ENCODE assay signal across 8 cellular contexts in genomic region chr1:211326528-211327340, GRCh38. TPM values are rescaled to one million over a fixed set of nuclear protein-coding genes. Genes with fewer than 3 reads are reported as not detected.
DNase-seq lines count a peak whose midpoint lies in the region; ATAC-seq lines count a peak whose summit lies in the region.

Gene TRAF5 (plus strand): TSS chr1:211326833. CDS start chr1:211353240, 26,407 bp downstream.

- peak within 1 kb of the TSS; percentile 90 for H3K56ac ChIP-seq in mesendoderm (ENCODE audit: low read length)

- no peaks in the 10 kb centered on the region for H4K20me1 ChIP-seq in GM23248 (ENCODE audit: insufficient read depth)

- H3K36me3 ChIP-seq in GM23248 (ENCODE audit: low read depth) (no peaks in the 10 kb centered on the region), mesendoderm (ENCODE audit: control insufficient read depth, insufficient read depth, low read length) (no peaks in the 10 kb centered on the region)
- H3K36me3 ChIP-seq in effector memory CD4-positive, alpha-beta T cell (ENCODE audit: control insufficient read depth, insufficient read depth, low read length) = no peaks in the 10 kb centered on the region

- peak within 1 kb of the TSS; percentile 98 for H3K27ac Mint-ChIP-seq in activated CD4-positive, alpha-beta T cell treated with anti-CD3 and anti-CD28 coated beads, Interleukin-2, amount 10 ng/mL, durations not matched to agents 24 days and 14 days

- peaks cover 17% of the 10 kb centered on the region for H3K36me3 Mint-ChIP-seq in activated CD4-positive, alpha-beta T cell treated with anti-CD3 and anti-CD28 coated beads, Interleukin-2, amount 10 ng/mL, durations not matched to agents 24 days and 14 days (ENCODE audit: low read depth)

- peaks cover 17% of the 10 kb centered on the region for H3K79me2 ChIP-seq in GM23248 (ENCODE audit: insufficient read depth)
- peaks cover 44% of the 10 kb centered on the region for H3K79me2 ChIP-seq in mesendoderm (ENCODE audit: control insufficient read depth, insufficient read depth, low read length)

- peak within 1 kb of the TSS; percentile 83 for H3K4me3 ChIP-seq in GM08714 (ENCODE audit: low read length)
- peak within 1 kb of the TSS; percentile 80 for H3K4me3 ChIP-seq in GM23248
- peak within 1 kb of the TSS; percentile 85 for H3K4me3 ChIP-seq in effector memory CD4-positive, alpha-beta T cell (ENCODE audit: insufficient read depth, low read depth, low read length, poor library complexity, severe bottlenecking)
- peak within 1 kb of the TSS; percentile 75 for H3K4me3 ChIP-seq in mesendoderm (ENCODE audit: low read length)

- no peaks in the 10 kb centered on the region for H3K27me3 Mint-ChIP-seq in activated CD4-positive, alpha-beta T cell treated with anti-CD3 and anti-CD28 coated beads, Interleukin-2, amount 10 ng/mL, durations not matched to agents 24 days and 14 days

- peaks cover 77% of the 10 kb centered on the region for H3K4me1 Mint-ChIP-seq in activated CD4-positive, alpha-beta T cell treated with anti-CD3 and anti-CD28 coated beads, Interleukin-2, amount 10 ng/mL, durations not matched to agents 24 days and 14 days

- peak within 1 kb of the TSS; percentile 48 for H2BK15ac ChIP-seq in mesendoderm (replicated peaks; ENCODE audit: low read depth)

- H3F3A ChIP-seq in GM23248 (ENCODE audit: insufficient read depth) = peaks cover 10% of the 10 kb centered on the region; the same call in 1 of the 2 replicates

- H2AK5ac ChIP-seq in mesendoderm (ENCODE audit: low read length) = peak within 1 kb of the TSS; percentile 81

- H3K4ac ChIP-seq in mesendoderm (ENCODE audit: low read depth, low read length) = peak within 1 kb of the TSS; percentile 56

- H3K18ac ChIP-seq in mesendoderm (ENCODE audit: low read length) = peak within 1 kb of the TSS; percentile 91

- peak within 1 kb of the TSS; percentile 26 for H4K5ac ChIP-seq in mesendoderm (ENCODE audit: low read length)

- H3K9me3 Mint-ChIP-seq in activated CD4-positive, alpha-beta T cell treated with anti-CD3 and anti-CD28 coated beads, Interleukin-2, amount 10 ng/mL, durations not matched to agents 24 days and 14 days = no peaks in the 10 kb centered on the region

- no peaks in the 10 kb centered on the region for H3K9me2 ChIP-seq in GM23248 (ENCODE audit: insufficient read depth)

- H2BK120ac ChIP-seq in mesendoderm (ENCODE audit: low read depth, low read length) = peak within 1 kb of the TSS; percentile 90

- peak; percentile 72 for DNase-seq in GM23248
- DNase-seq in NCI-H1092 treated with DMSO at 0.1 percent for 48 hours (lab: John Stamatoyannopoulos, UW) = peak; percentile 73
- peak; percentile 89 for DNase-seq in activated CD4-positive, alpha-beta T cell treated with anti-CD3 and anti-CD28 coated beads, Interleukin-2, amount 10 ng/mL, durations not matched to agents 24 days and 14 days
- DNase-seq in effector memory CD4-positive, alpha-beta T cell = peak; percentile 27 to 42 (median 33)
- DNase-seq in mesendoderm = peak; percentile 70
- peak; percentile 52 for DNase-seq in stimulated activated naive CD4-positive, alpha-beta T cell treated with Interleukin-2 at 50 U/mL for 16 hours (lab: John Stamatoyannopoulos, UW)

- in situ Hi-C loops in GM23248 (cut with MboI) = loop anchor here (10.0 kb wide), 1 partner anchor 328 kb away; no protein-coding TSS in a partner anchor

- ATAC-seq in HG03565 (IDR thresholded peaks at IDR 0.05; ENCODE audit: unreplicated experiment) = no peak

- peak within 1 kb of the TSS; percentile 74 for H3K23ac ChIP-seq in mesendoderm (ENCODE audit: low read length)

- H3K4me2 ChIP-seq in GM23248 (ENCODE audit: unreplicated experiment) (peak within 1 kb of the TSS; percentile 83), mesendoderm (ENCODE audit: low read length) (peak within 1 kb of the TSS; percentile 89)

- intact Hi-C loops in activated CD4-positive, alpha-beta T cell treated with anti-CD3 and anti-CD28 coated beads, Interleukin-2, amount 10 ng/mL, durations not matched to agents 24 days and 14 days (cut with micrococcal nuclease) = loop anchor here (5.0 kb wide), 2 partner anchors 251 to 506 kb away; partner anchors contain the start of genes LPGAT1 and SLC30A1

- no peak within 1 kb of the TSS for H3K27ac ChIP-seq in GM23248
- H3K27ac ChIP-seq in effector memory CD4-positive, alpha-beta T cell (ENCODE audit: insufficient read depth, low read length, poor library complexity, severe bottlenecking) = peak within 1 kb of the TSS; percentile 76
- H3K27ac ChIP-seq in mesendoderm (ENCODE audit: low read depth, low read length) = peak within 1 kb of the TSS; percentile 51

- H3K27me3 ChIP-seq in GM23248 (replicated peaks; ENCODE audit: insufficient read depth) = no peaks in the 10 kb centered on the region
- H3K27me3 ChIP-seq in effector memory CD4-positive, alpha-beta T cell (replicated peaks; ENCODE audit: control insufficient read depth, insufficient read depth, low read length, poor library complexity, severe bottlenecking) = no peaks in the 10 kb centered on the region
- H3K27me3 ChIP-seq in mesendoderm (ENCODE audit: insufficient read depth, low read length, poor library complexity) = no peaks in the 10 kb centered on the region

- peaks cover 13% of the 10 kb centered on the region; the same call in 1 of the 2 replicates for H3K4me1 ChIP-seq in GM23248 (ENCODE audit: insufficient read depth)
- H3K4me1 ChIP-seq in effector memory CD4-positive, alpha-beta T cell (ENCODE audit: control insufficient read depth, insufficient read depth, low read length, poor library complexity, severe bottlenecking) = peaks cover 34% of the 10 kb centered on the region
- H3K4me1 ChIP-seq in mesendoderm (ENCODE audit: control insufficient read depth, low read depth, low read length) = peaks cover 22% of the 10 kb centered on the region

- peak within 1 kb of the TSS; percentile 88 for H4K8ac ChIP-seq in mesendoderm (ENCODE audit: low read depth, low read length)

- peak within 1 kb of the TSS; percentile 77 for H3K9ac ChIP-seq in GM23248
- H3K9ac ChIP-seq in mesendoderm (ENCODE audit: low read length) = peak within 1 kb of the TSS; percentile 86

- peak within 1 kb of the TSS; percentile 94 for H2AFZ ChIP-seq in GM23248

- peak within 1 kb of the TSS; percentile 91 for H3K4me3 Mint-ChIP-seq in activated CD4-positive, alpha-beta T cell treated with anti-CD3 and anti-CD28 coated beads, Interleukin-2, amount 10 ng/mL, durations not matched to agents 24 days and 14 days

- peaks cover 30% of the 10 kb centered on the region for H3K79me1 ChIP-seq in mesendoderm (ENCODE audit: low read length)

- WGBS in GM23248 (ENCODE audit: low coverage in 1 of 2, low lambda C conversion rate in 2 of 2, missing lambda C conversion rate in 2 of 2), 2 experiments = 2% methylated on average over 41 to 79 of the region's 91 CpGs
- WGBS in mesendoderm (ENCODE audit: extremely low coverage, insufficient coverage, low lambda C conversion rate) = no CpG with 5 or more reads among the region's 91 CpGs

- peak within 1 kb of the TSS; percentile 77 for H2BK5ac ChIP-seq in mesendoderm (ENCODE audit: low read length)

- no peaks in the 10 kb centered on the region for H3K9me3 ChIP-seq in GM23248 (ENCODE audit: low read depth)
- H3K9me3 ChIP-seq in effector memory CD4-positive, alpha-beta T cell (ENCODE audit: control insufficient read depth, low read length) = no peaks in the 10 kb centered on the region

RNA-seq across cellular contexts. Expression of gene TRAF5, which starts in this region (rescaled TPM):
- 7.7 and 9.9 TPM in 2 replicates for total RNA-seq in GM23248 (2014; rRNA removed; shearing (Covaris generic))
- polyA plus RNA-seq in GM23248 (2016; fragmentation: Nextera tagmentation; extraction: Ambion mirVana) = 5.7 and 6.3 TPM in 2 replicates
- total RNA-seq in activated CD4-positive, alpha-beta T cell treated with anti-CD3 and anti-CD28 coated beads, Interleukin-2, amount 10 ng/mL, durations not matched to agents 24 days and 14 days = 55.6 and 56.6 TPM in 2 replicates
- polyA plus RNA-seq in mesendoderm (2013, experiment 1 of 2) = 8.8 TPM
- 8.4 TPM for polyA plus RNA-seq in mesendoderm (2013, experiment 2 of 2)

Comparison
In these comparisons a context has a peak if more than half of its experiments do, and no peak if none do; other contexts are left out.
1. DNase-seq: peak in every context shown above with its lines; median percentile 89 in activated CD4-positive, alpha-beta T cell treated with anti-CD3 and anti-CD28 coated beads, Interleukin-2, amount 10 ng/mL, durations not matched to agents 24 days and 14 days; 73 in NCI-H1092 treated with DMSO at 0.1 percent for 48 hours; 72 in GM23248; 70 in mesendoderm; 52 in stimulated activated naive CD4-positive, alpha-beta T cell treated with Interleukin-2 at 50 U/mL for 16 hours; 33 in effector memory CD4-positive, alpha-beta T cell.